12 cellular contexts compared by ENCODE assay signal in the genomic region with DNA sequence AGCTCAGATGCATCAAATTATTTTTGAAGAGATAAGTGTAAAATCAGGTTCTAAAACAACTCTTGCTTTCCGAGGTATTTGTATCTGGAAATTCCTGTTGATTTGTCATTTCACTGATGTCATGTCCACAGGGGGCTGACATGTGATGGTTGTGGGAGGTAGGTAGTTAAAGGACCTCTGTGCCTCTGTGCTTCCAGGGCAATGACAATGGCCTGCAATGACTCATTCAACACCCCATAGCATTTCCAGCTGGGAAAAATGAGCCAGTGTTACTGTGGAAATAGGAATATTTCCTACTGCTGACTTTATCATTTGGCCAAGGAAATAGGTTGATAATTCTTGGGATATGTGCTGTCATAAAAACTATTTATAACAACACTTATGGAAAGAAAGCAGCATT.
DNase-seq lines count a peak whose midpoint lies in the region; TF ChIP-seq lines count a peak whose summit lies in the region.
"Had no signal": no experiment of that assay in that cellular context is flagged by ENCODE, and none has a peak within 500 bp of the region (broad histone marks: within the 10 kb centered on the region; RNA-seq: fewer than 3 reads in every experiment).

No MANE protein-coding gene starts in this region.

- H3K4me3 ChIP-seq in HUES48 (ENCODE audit: low read depth, low read length) (no peak overlapping the region), spleen (no peak overlapping the region)
- H3K4me3 ChIP-seq: adrenal gland, dorsolateral prefrontal cortex had no signal

- H3K27me3 Mint-ChIP-seq in activated naive CD4-positive, alpha-beta T cell treated with anti-CD3 and anti-CD28 coated beads for 36 hours (ENCODE audit: low read depth): no peaks in the 10 kb centered on the region

- no peaks in the 10 kb centered on the region for H3K9me3 Mint-ChIP-seq in activated naive CD4-positive, alpha-beta T cell treated with anti-CD3 and anti-CD28 coated beads for 36 hours

- H3K27me3 ChIP-seq in HUES48 (ENCODE audit: control insufficient read depth, insufficient read depth, low read length) (no peaks in the 10 kb centered on the region), spleen (replicated peaks in 1 of 7) (no peaks in the 10 kb centered on the region)
- H3K27me3 ChIP-seq: adrenal gland, dorsolateral prefrontal cortex had no signal

- no peak overlapping the region for H3K27ac Mint-ChIP-seq in activated naive CD4-positive, alpha-beta T cell treated with anti-CD3 and anti-CD28 coated beads for 36 hours

- peaks cover 49% of the 10 kb centered on the region for H3K36me3 Mint-ChIP-seq in activated naive CD4-positive, alpha-beta T cell treated with anti-CD3 and anti-CD28 coated beads for 36 hours (ENCODE audit: low read depth)

- no peak overlapping the region for H3K9ac ChIP-seq in HUES48 (ENCODE audit: low read depth, low read length)

- no peaks in the 10 kb centered on the region for H3K9me3 ChIP-seq in HUES48 (ENCODE audit: control insufficient read depth, insufficient read depth, low read length)
- H3K9me3 ChIP-seq in spleen: no peaks in the 10 kb centered on the region
- H3K9me3 ChIP-seq: adrenal gland had no signal

- DNase-seq in ELR (ENCODE audit: low read depth) (peak; percentile 58), dermis microvascular lymphatic vessel endothelial cell (ENCODE audit: low read depth in 2 of 2) (peak; percentile 86 to 87), myocyte (ENCODE audit: low read depth) (peak; percentile 8), spleen (no peak), NCI-H2171 (lab: John Stamatoyannopoulos, UW) (no peak), NCI-H2196 treated with DMSO at 0.1 percent for 48 hours (lab: John Stamatoyannopoulos, UW; ENCODE audit: unreplicated experiment) (no peak)
- DNase-seq in activated naive CD4-positive, alpha-beta T cell treated with anti-CD3 and anti-CD28 coated beads for 36 hours: no peak
- DNase-seq: activated T-cell treated with anti-CD3 and anti-CD28 coated beads, Interleukin-2, amount 50 U/mL, for 1 hour; adrenal gland; COR-L47; dorsolateral prefrontal cortex had no signal

- H3K36me3 ChIP-seq in HUES48 (ENCODE audit: control insufficient read depth, insufficient read depth, low read length) (no peaks in the 10 kb centered on the region), spleen (peaks cover 0 to 100% (median 91%) of the 10 kb centered on the region in 6 donors)

- H3K4me3 Mint-ChIP-seq in activated naive CD4-positive, alpha-beta T cell treated with anti-CD3 and anti-CD28 coated beads for 36 hours: no peak overlapping the region

- no peaks in the 10 kb centered on the region for H3K4me1 ChIP-seq in HUES48 (ENCODE audit: control insufficient read depth, insufficient read depth, low read length)
- H3K4me1 ChIP-seq in spleen: peaks cover 0 to 1% (median 0%) of the 10 kb centered on the region in 6 donors
- H3K4me1 ChIP-seq: adrenal gland had no signal

- TF ChIP-seq POLR2A in spleen (IDR thresholded peaks at IDR 0.05): no peak

- intact Hi-C loops in spleen (cut with DNase I; ENCODE audit: low total_unique reads): no loop called here
- intact Hi-C loops in activated naive CD4-positive, alpha-beta T cell treated with anti-CD3 and anti-CD28 coated beads for 36 hours (cut with micrococcal nuclease): no loop called here

- H3K27ac ChIP-seq in HUES48 (ENCODE audit: low read depth, low read length): peak overlapping the region; percentile 76
- H3K27ac ChIP-seq in spleen: peak overlapping the region in 2 of 8 donors; percentile 16 to 35
- H3K27ac ChIP-seq: adrenal gland had no signal

- CTCF ChIA-PET in activated naive CD4-positive, alpha-beta T cell treated with anti-CD3 and anti-CD28 coated beads for 36 hours (lab: Charles Lee): no interaction called here

- no peak for TF ChIP-seq CTCF in spleen (IDR thresholded peaks at IDR 0.05 in 8 of 11, conservative IDR thresholded peaks at IDR 0.05 in 3 of 11)

- WGBS in spleen, 5 donors: 47 to 79% (median 69%) methylated on average over 1 of the region's 1 CpG

- H3K4me1 Mint-ChIP-seq in activated naive CD4-positive, alpha-beta T cell treated with anti-CD3 and anti-CD28 coated beads for 36 hours (ENCODE audit: low read depth): no peaks in the 10 kb centered on the region

Comparison
In these comparisons a context has a peak if more than half of its experiments do, and no peak if none do; other contexts are left out.
1. DNase-seq: peak in ELR (single experiment), dermis microvascular lymphatic vessel endothelial cell (2 of 2) and myocyte (single experiment); none in spleen (single experiment), NCI-H2171 (single experiment), NCI-H2196 treated with DMSO at 0.1 percent for 48 hours (single experiment) and activated naive CD4-positive, alpha-beta T cell treated with anti-CD3 and anti-CD28 coated beads for 36 hours (single experiment).